Comparison of ENCODE assay signal across 8 cellular contexts in genomic region chr10:68601490-68602265, GRCh38. TPM values are rescaled to one million over a fixed set of nuclear protein-coding genes. Genes with fewer than 3 reads are reported as not detected.
DNase-seq lines count a peak whose midpoint lies in the region; ATAC-seq and TF ChIP-seq lines count a peak whose summit lies in the region.

No MANE protein-coding gene starts in this region.

- H3K27me3 ChIP-seq in SU-DHL-6 (ENCODE audit: low read length) = no peaks in the 10 kb centered on the region

- H3K4me3 ChIP-seq in SU-DHL-6 (ENCODE audit: insufficient read depth, low read length, poor library complexity, severe bottlenecking) = no peak overlapping the region

- H3K27ac Mint-ChIP-seq in stimulated activated naive CD8-positive, alpha-beta T cell treated with anti-CD3 and anti-CD28 coated beads, Interleukin-15, Interleukin-2, amounts not matched to agents 100 ng/mL and 50 ng/mL, for 24 hours = peak overlapping the region; percentile 3
- peak overlapping the region; percentile 72 for H3K27ac Mint-ChIP-seq in glutamatergic neuron (ENCODE audit: unreplicated experiment)

- peaks cover 32% of the 10 kb centered on the region for H3K4me1 Mint-ChIP-seq in stimulated activated naive CD8-positive, alpha-beta T cell treated with anti-CD3 and anti-CD28 coated beads, Interleukin-15, Interleukin-2, amounts not matched to agents 100 ng/mL and 50 ng/mL, for 24 hours (ENCODE audit: low read depth)
- H3K4me1 Mint-ChIP-seq in glutamatergic neuron (ENCODE audit: low read depth, unreplicated experiment) = peaks cover 28% of the 10 kb centered on the region

- H3K36me3 Mint-ChIP-seq in stimulated activated naive CD8-positive, alpha-beta T cell treated with anti-CD3 and anti-CD28 coated beads, Interleukin-15, Interleukin-2, amounts not matched to agents 100 ng/mL and 50 ng/mL, for 24 hours (ENCODE audit: low read depth) = no peaks in the 10 kb centered on the region
- H3K36me3 Mint-ChIP-seq in glutamatergic neuron (ENCODE audit: unreplicated experiment) = no peaks in the 10 kb centered on the region

- DNase-seq in stimulated activated naive CD8-positive, alpha-beta T cell treated with anti-CD3 and anti-CD28 coated beads, Interleukin-15, Interleukin-2, amounts not matched to agents 100 U/mL and 50 U/mL, for 24 hours = no peak
- no peak for DNase-seq in glutamatergic neuron
- no peak for DNase-seq in NCI-H128 (lab: John Stamatoyannopoulos, UW; ENCODE audit: unreplicated experiment)
- no peak for DNase-seq in HPDE6-E6E7 (ENCODE audit: extremely low spot score)
- DNase-seq in Kasumi-1 (lab: John Stamatoyannopoulos, UW) = no peak

- no peaks in the 10 kb centered on the region for H3K9me3 Mint-ChIP-seq in stimulated activated naive CD8-positive, alpha-beta T cell treated with anti-CD3 and anti-CD28 coated beads, Interleukin-15, Interleukin-2, amounts not matched to agents 100 ng/mL and 50 ng/mL, for 24 hours
- H3K9me3 Mint-ChIP-seq in glutamatergic neuron (ENCODE audit: unreplicated experiment) = peaks cover 6% of the 10 kb centered on the region

- peak overlapping the region; percentile 87 for H3K4me3 Mint-ChIP-seq in stimulated activated naive CD8-positive, alpha-beta T cell treated with anti-CD3 and anti-CD28 coated beads, Interleukin-15, Interleukin-2, amounts not matched to agents 100 ng/mL and 50 ng/mL, for 24 hours
- peak overlapping the region; percentile 87 for H3K4me3 Mint-ChIP-seq in glutamatergic neuron (ENCODE audit: unreplicated experiment)

- no peaks in the 10 kb centered on the region for H3K27me3 Mint-ChIP-seq in stimulated activated naive CD8-positive, alpha-beta T cell treated with anti-CD3 and anti-CD28 coated beads, Interleukin-15, Interleukin-2, amounts not matched to agents 100 ng/mL and 50 ng/mL, for 24 hours
- peaks cover 4% of the 10 kb centered on the region for H3K27me3 Mint-ChIP-seq in glutamatergic neuron (ENCODE audit: unreplicated experiment)

- no peaks in the 10 kb centered on the region for H3K79me2 ChIP-seq in SU-DHL-6 (ENCODE audit: insufficient read depth, low read length)

- no peaks in the 10 kb centered on the region for H3K36me3 ChIP-seq in SU-DHL-6 (ENCODE audit: low read length)

- TF ChIP-seq CTCF in SU-DHL-6 (IDR thresholded peaks at IDR 0.05; ENCODE audit: insufficient read depth, low read length, poor library complexity, severe bottlenecking) = no peak
- no peak for TF ChIP-seq CTCF in glutamatergic neuron (IDR thresholded peaks at IDR 0.05; ENCODE audit: partially characterized antibody, unreplicated experiment)

- ATAC-seq in stimulated activated naive CD8-positive, alpha-beta T cell treated with anti-CD3 and anti-CD28 coated beads, Interleukin-15, Interleukin-2, amounts not matched to agents 100 U/mL and 50 U/mL, for 24 hours = no peak
- ATAC-seq in GM18502 (IDR thresholded peaks at IDR 0.05; ENCODE audit: poor library complexity, unreplicated experiment) = no peak

- no peak overlapping the region for H3K27ac ChIP-seq in SU-DHL-6 (ENCODE audit: low read depth, low read length)

- no peaks in the 10 kb centered on the region for H3F3A ChIP-seq in SU-DHL-6 (ENCODE audit: insufficient read depth)

- no peaks in the 10 kb centered on the region for H4K20me1 ChIP-seq in SU-DHL-6 (ENCODE audit: low read depth, low read length)

- H3K9me2 ChIP-seq in SU-DHL-6 (replicated peaks; ENCODE audit: insufficient read depth, low read length) = no peaks in the 10 kb centered on the region

- H3K9me3 ChIP-seq in SU-DHL-6 (ENCODE audit: insufficient read depth, low read length) = no peaks in the 10 kb centered on the region

- H3K4me2 ChIP-seq in SU-DHL-6 (ENCODE audit: low read depth, low read length, poor library complexity, severe bottlenecking) = peak overlapping the region; percentile 60

- H3K9ac ChIP-seq in SU-DHL-6 (ENCODE audit: low read length) = no peak overlapping the region

- no peak overlapping the region for H2AFZ ChIP-seq in SU-DHL-6 (ENCODE audit: low read depth, low read length, severe bottlenecking)

RNA-seq across cellular contexts. Expression of gene TET1, which starts 41.5 kb away (rescaled TPM):
- 31.6 TPM for total RNA-seq in glutamatergic neuron (ENCODE audit: unreplicated experiment)
